Comparison of ENCODE assay signal across 9 cellular contexts in genomic region chr13:50386527-50387123, GRCh38.
A peak's percentile ranks its signal among the peaks of the same experiment; 100 is the strongest.
DNase-seq lines count a peak whose midpoint lies in the region; ATAC-seq, FAIRE-seq and TF ChIP-seq lines count a peak whose summit lies in the region.
"Had no signal": no experiment of that assay in that cellular context is flagged by ENCODE, and none has a peak within 500 bp of the region (broad histone marks: within the 10 kb centered on the region; RNA-seq: fewer than 3 reads in every experiment).

No MANE protein-coding gene starts in this region.

- H3K4me1 Mint-ChIP-seq in WTC11: peaks cover 85% of the 10 kb centered on the region

- POLR2A ChIA-PET in WTC11 (lab: Charles Lee): interaction anchor here (0.8 kb wide), 2 partner anchors 9 to 526 kb away, joined by 3 to 6 read pairs; no protein-coding TSS in a partner anchor

- H3K9ac ChIP-seq in HUES48 (ENCODE audit: low read depth, low read length): no peak overlapping the region

- no peaks in the 10 kb centered on the region for H3K27me3 Mint-ChIP-seq in WTC11 (ENCODE audit: low read depth)

- DNase-seq in WTC11 (ENCODE audit: low spot score): peak; percentile 23
- DNase-seq in right atrium auricular region (ENCODE audit: low spot score): no peak
- DNase-seq in skeletal muscle cell (ENCODE audit: low read depth): peak; percentile 77
- no peak for DNase-seq in NCI-H2196 treated with DMSO at 0.1 percent for 48 hours (lab: John Stamatoyannopoulos, UW; ENCODE audit: unreplicated experiment)
- DNase-seq in G401 (ENCODE audit: low spot score): no peak
- no peak for DNase-seq in urothelium cell line (ENCODE audit: low spot score)

- no peak for TF ChIP-seq CTCF in WTC11 (IDR thresholded peaks at IDR 0.05)
- no peak for TF ChIP-seq CTCF in right atrium auricular region (IDR thresholded peaks at IDR 0.05)

- H3K4me3 ChIP-seq in HUES48 (ENCODE audit: low read depth, low read length): no peak overlapping the region
- H3K4me3 ChIP-seq in right atrium auricular region: peak overlapping the region in 1 of 2 donors; percentile 24
- peak overlapping the region; percentile 28 for H3K4me3 ChIP-seq in skeletal muscle cell (ENCODE audit: low read depth, low read length)

- CTCF ChIA-PET in WTC11 (lab: Charles Lee): interaction anchor here (0.6 to 2.5 kb wide), 23 partner anchors 9 to 525 kb away, joined by 3 to 18 read pairs (median 4); partner anchors contain the start of genes SPRYD7 and TRIM13

- no peaks in the 10 kb centered on the region; the same call in 1 of the 2 replicates for H3K9me3 Mint-ChIP-seq in WTC11

- H3K36me3 Mint-ChIP-seq in WTC11: peaks cover 5% of the 10 kb centered on the region; the same call in 1 of the 2 replicates

- H3K27ac Mint-ChIP-seq in WTC11: peak overlapping the region; percentile 93

- peak overlapping the region; percentile 64 for H3K27ac ChIP-seq in HUES48 (ENCODE audit: low read depth, low read length)
- H3K27ac ChIP-seq in right atrium auricular region: peak overlapping the region; percentile 75 to 80

- FAIRE-seq in urothelium cell line (lab: Jason Lieb, UNC): no peak
- FAIRE-seq: keratinocyte had no signal

- H3K27me3 ChIP-seq in HUES48 (ENCODE audit: control insufficient read depth, insufficient read depth, low read length): no peaks in the 10 kb centered on the region
- no peaks in the 10 kb centered on the region for H3K27me3 ChIP-seq in right atrium auricular region

- H3K9me3 ChIP-seq in HUES48 (ENCODE audit: control insufficient read depth, insufficient read depth, low read length) (peaks cover 6% of the 10 kb centered on the region), right atrium auricular region (no peaks in the 10 kb centered on the region)

- ATAC-seq in WTC11: peak; percentile 69
- ATAC-seq in HG03460 (IDR thresholded peaks at IDR 0.05; ENCODE audit: unreplicated experiment): no peak

- peak overlapping the region; percentile 55 for H3K4me3 Mint-ChIP-seq in WTC11

- in situ Hi-C loops in G401 (cut with HindIII; ENCODE audit: low sequenced_read_pairs): no loop called here

- H3K36me3 ChIP-seq in HUES48 (ENCODE audit: control insufficient read depth, insufficient read depth, low read length) (no peaks in the 10 kb centered on the region), right atrium auricular region (no peaks in the 10 kb centered on the region)

- H3K4me1 ChIP-seq in HUES48 (ENCODE audit: control insufficient read depth, insufficient read depth, low read length) (peaks cover 45% of the 10 kb centered on the region), right atrium auricular region (peaks cover 0 to 13% of the 10 kb centered on the region in 2 donors)

TF ChIP-seq in WTC11, 78 proteins besides CTCF, POLR2A, EP300 and RAD21:
- TF ChIP-seq TCF7 (CRISPR knock-in tag; IDR thresholded peaks at IDR 0.05; ENCODE audit: low read depth): no peak
- TF ChIP-seq, protein P1, sequence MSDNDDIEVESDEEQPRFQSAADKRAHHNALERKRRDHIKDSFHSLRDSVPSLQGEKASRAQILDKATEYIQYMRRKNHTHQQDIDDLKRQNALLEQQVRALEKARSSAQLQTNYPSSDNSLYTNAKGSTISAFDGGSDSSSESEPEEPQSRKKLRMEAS (CRISPR knock-in tag; IDR thresholded peaks at IDR 0.05): no peak
- TF ChIP-seq, protein P2, sequence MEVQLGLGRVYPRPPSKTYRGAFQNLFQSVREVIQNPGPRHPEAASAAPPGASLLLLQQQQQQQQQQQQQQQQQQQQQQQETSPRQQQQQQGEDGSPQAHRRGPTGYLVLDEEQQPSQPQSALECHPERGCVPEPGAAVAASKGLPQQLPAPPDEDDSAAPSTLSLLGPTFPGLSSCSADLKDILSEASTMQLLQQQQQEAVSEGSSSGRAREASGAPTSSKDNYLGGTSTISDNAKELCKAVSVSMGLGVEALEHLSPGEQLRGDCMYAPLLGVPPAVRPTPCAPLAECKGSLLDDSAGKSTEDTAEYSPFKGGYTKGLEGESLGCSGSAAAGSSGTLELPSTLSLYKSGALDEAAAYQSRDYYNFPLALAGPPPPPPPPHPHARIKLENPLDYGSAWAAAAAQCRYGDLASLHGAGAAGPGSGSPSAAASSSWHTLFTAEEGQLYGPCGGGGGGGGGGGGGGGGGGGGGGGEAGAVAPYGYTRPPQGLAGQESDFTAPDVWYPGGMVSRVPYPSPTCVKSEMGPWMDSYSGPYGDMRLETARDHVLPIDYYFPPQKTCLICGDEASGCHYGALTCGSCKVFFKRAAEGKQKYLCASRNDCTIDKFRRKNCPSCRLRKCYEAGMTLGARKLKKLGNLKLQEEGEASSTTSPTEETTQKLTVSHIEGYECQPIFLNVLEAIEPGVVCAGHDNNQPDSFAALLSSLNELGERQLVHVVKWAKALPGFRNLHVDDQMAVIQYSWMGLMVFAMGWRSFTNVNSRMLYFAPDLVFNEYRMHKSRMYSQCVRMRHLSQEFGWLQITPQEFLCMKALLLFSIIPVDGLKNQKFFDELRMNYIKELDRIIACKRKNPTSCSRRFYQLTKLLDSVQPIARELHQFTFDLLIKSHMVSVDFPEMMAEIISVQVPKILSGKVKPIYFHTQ (CRISPR knock-in tag; IDR thresholded peaks at IDR 0.05): no peak
- TF ChIP-seq, protein P3, sequence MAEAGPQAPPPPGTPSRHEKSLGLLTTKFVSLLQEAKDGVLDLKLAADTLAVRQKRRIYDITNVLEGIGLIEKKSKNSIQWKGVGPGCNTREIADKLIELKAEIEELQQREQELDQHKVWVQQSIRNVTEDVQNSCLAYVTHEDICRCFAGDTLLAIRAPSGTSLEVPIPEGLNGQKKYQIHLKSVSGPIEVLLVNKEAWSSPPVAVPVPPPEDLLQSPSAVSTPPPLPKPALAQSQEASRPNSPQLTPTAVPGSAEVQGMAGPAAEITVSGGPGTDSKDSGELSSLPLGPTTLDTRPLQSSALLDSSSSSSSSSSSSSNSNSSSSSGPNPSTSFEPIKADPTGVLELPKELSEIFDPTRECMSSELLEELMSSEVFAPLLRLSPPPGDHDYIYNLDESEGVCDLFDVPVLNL (CRISPR knock-in tag; IDR thresholded peaks at IDR 0.05; ENCODE audit: borderline replicate concordance, low read depth): no peak
- TF ChIP-seq NFYB (CRISPR knock-in tag; conservative IDR thresholded peaks at IDR 0.05; ENCODE audit: low read depth): no peak
- TF ChIP-seq ZNF532 (CRISPR knock-in tag; IDR thresholded peaks at IDR 0.05; ENCODE audit: borderline replicate concordance): no peak
- TF ChIP-seq USF2 (CRISPR knock-in tag; IDR thresholded peaks at IDR 0.05): no peak
- no peak for TF ChIP-seq MLX (CRISPR knock-in tag; IDR thresholded peaks at IDR 0.05)

Comparison
In these comparisons a context has a peak if more than half of its experiments do, and no peak if none do; other contexts are left out.
1. DNase-seq: peak in WTC11 (single experiment) and skeletal muscle cell (single experiment); none in right atrium auricular region (single experiment), NCI-H2196 treated with DMSO at 0.1 percent for 48 hours (single experiment), G401 (single experiment) and urothelium cell line (single experiment).